Comparison of ENCODE assay signal across 6 cellular contexts in genomic region chr3:157350651-157351050, GRCh38.
DNase-seq lines count a peak whose midpoint lies in the region; FAIRE-seq and TF ChIP-seq lines count a peak whose summit lies in the region.
"Not testable (repeated sequence)": the region's sequence is repeated elsewhere in the genome, so short reads cannot be mapped to it uniquely, and the experiment has no call there.

No MANE protein-coding gene starts in this region.

- H3K36me3 ChIP-seq in astrocyte (ENCODE audit: insufficient read depth, low read length); skeletal muscle satellite cell (ENCODE audit: insufficient read depth, low read length): not testable (repeated sequence)

- not testable (repeated sequence) for H3K4me2 ChIP-seq in astrocyte (ENCODE audit: low read length); skeletal muscle satellite cell (ENCODE audit: low read length)

- H3K9me3 ChIP-seq in astrocyte (ENCODE audit: insufficient read depth, low read depth, low read length); skeletal muscle satellite cell (replicated peaks; ENCODE audit: low read length): not testable (repeated sequence)

- not testable (repeated sequence) for H3K27me3 Mint-ChIP-seq in astrocyte (ENCODE audit: low read depth, unreplicated experiment)

- not testable (repeated sequence) for H3K9me3 Mint-ChIP-seq in astrocyte (ENCODE audit: unreplicated experiment)

- H3K4me1 ChIP-seq in astrocyte (ENCODE audit: insufficient read depth, low read length), result not testable (repeated sequence)
- H3K4me1 ChIP-seq in skeletal muscle satellite cell (ENCODE audit: control insufficient read depth, insufficient read depth, low read length), result peaks cover 20% of the 10 kb centered on the region

- H3K27ac Mint-ChIP-seq in astrocyte (ENCODE audit: unreplicated experiment), result not testable (repeated sequence)

- H3K27ac ChIP-seq in astrocyte (ENCODE audit: low read depth, low read length), result not testable (repeated sequence)

- not testable (repeated sequence) for H3K36me3 Mint-ChIP-seq in astrocyte (ENCODE audit: low read depth, unreplicated experiment)

- TF ChIP-seq CTCF in astrocyte (IDR thresholded peaks at IDR 0.05; ENCODE audit: insufficient read depth, low read depth, low read length); fibroblast of mammary gland (conservative IDR thresholded peaks at IDR 0.05; ENCODE audit: control insufficient read depth, insufficient read depth, low read depth, low read length): not testable (repeated sequence)

- H3K79me2 ChIP-seq in astrocyte (ENCODE audit: insufficient read depth, low read length), result not testable (repeated sequence)

- not testable (repeated sequence) for H3K9ac ChIP-seq in astrocyte (ENCODE audit: low read length)
- H3K9ac ChIP-seq in skeletal muscle satellite cell (ENCODE audit: low read depth, low read length), result peak overlapping the region; percentile 2

- not testable (repeated sequence) for H3K4me3 ChIP-seq in astrocyte (ENCODE audit: insufficient read depth, low read depth, low read length); fibroblast of mammary gland (ENCODE audit: control insufficient read depth, low read depth, low read length); skeletal muscle satellite cell (ENCODE audit: low read length)

- FAIRE-seq in astrocyte (lab: Jason Lieb, UNC), result peak; percentile 77

- H2AFZ ChIP-seq in astrocyte (ENCODE audit: low read depth, low read length), result not testable (repeated sequence)

- H4K20me1 ChIP-seq in astrocyte (ENCODE audit: insufficient read depth, low read length), result not testable (repeated sequence)

- H3K27me3 ChIP-seq in astrocyte (ENCODE audit: insufficient read depth, low read length); skeletal muscle satellite cell (ENCODE audit: control insufficient read depth, insufficient read depth, low read length): not testable (repeated sequence)

- DNase-seq in ELR (ENCODE audit: low read depth) (peak; percentile 15), LHCN-M2 (ENCODE audit: low read depth) (peak; percentile 37), fibroblast of mammary gland (ENCODE audit: low read depth) (peak; percentile 36), iris pigment epithelial cell (ENCODE audit: low read depth) (peak; percentile 41)
- not testable (repeated sequence) for DNase-seq in astrocyte (ENCODE audit: low read depth)

- H3K4me3 Mint-ChIP-seq in astrocyte (ENCODE audit: unreplicated experiment), result not testable (repeated sequence)

- H3K4me1 Mint-ChIP-seq in astrocyte (ENCODE audit: low read depth, unreplicated experiment), result not testable (repeated sequence)
